In genomic region chr1:235416662-235417049, GRCh38 we compare ENCODE assay signal across 11 cellular contexts. TPM values are rescaled to one million over a fixed set of nuclear protein-coding genes. Genes with fewer than 3 reads are reported as not detected.
DNase-seq lines count a peak whose midpoint lies in the region; ATAC-seq, FAIRE-seq and TF ChIP-seq lines count a peak whose summit lies in the region.
"Had no signal": no experiment of that assay in that cellular context is flagged by ENCODE, and none has a peak within 500 bp of the region (broad histone marks: within the 10 kb centered on the region; RNA-seq: fewer than 3 reads in every experiment).

No MANE protein-coding gene starts in this region.

- FAIRE-seq in bronchial epithelial cell (lab: Jason Lieb, UNC): no peak

- no peaks in the 10 kb centered on the region for H3K27me3 ChIP-seq in PC-3 (ENCODE audit: low read length)
- no peaks in the 10 kb centered on the region for H3K27me3 ChIP-seq in bronchial epithelial cell (ENCODE audit: control insufficient read depth, insufficient read depth, low read length)
- H3K27me3 ChIP-seq in colonic mucosa: no peaks in the 10 kb centered on the region
- H3K27me3 ChIP-seq: testis had no signal

- H3K9ac ChIP-seq in PC-3 (ENCODE audit: low read length) (no peak overlapping the region), colonic mucosa (ENCODE audit: low read depth in 2 of 2, low read length in 2 of 2) (no peak overlapping the region)

- CTCF ChIA-PET in PC-3 (lab: Charles Lee): interaction anchor here (0.9 kb wide), 1 partner anchor 49 kb away, joined by 3 read pairs; the partner anchor contains the start of gene TBCE

- H3K27ac ChIP-seq in PC-3 (ENCODE audit: low read length) (no peak overlapping the region), colonic mucosa (no peak overlapping the region)
- H3K27ac ChIP-seq: SK-N-MC, testis had no signal

- DNase-seq in GM04504 (ENCODE audit: low read depth) (peak; percentile 6), PC-3 (peak; percentile 35), bronchial epithelial cell (ENCODE audit: low read depth) (peak; percentile 46), left lobe of liver (ENCODE audit: low spot score) (no peak), colonic mucosa (no peak), islet precursor cell (no peak)

- no peak for TF ChIP-seq CTCF in PC-3 (conservative IDR thresholded peaks at IDR 0.05; ENCODE audit: low read depth, low read length)
- TF ChIP-seq CTCF in bronchial epithelial cell (IDR thresholded peaks at IDR 0.05; ENCODE audit: insufficient read depth, low read length, severe bottlenecking): no peak
- TF ChIP-seq CTCF in colonic mucosa (IDR thresholded peaks at IDR 0.05): no peak

- ATAC-seq in PC-3 (no peak), left lobe of liver (peak; percentile 9), GM19467 (IDR thresholded peaks at IDR 0.05; ENCODE audit: unreplicated experiment) (no peak)
- no peak for ATAC-seq in activated CD4-positive, CD25-positive, alpha-beta regulatory T cell treated with anti-CD3 and anti-CD28 coated beads, Interleukin-2, amount 50 U/mL, for 24 hours

- H3K9me3 ChIP-seq in PC-3 (ENCODE audit: low read length): no peaks in the 10 kb centered on the region
- no peaks in the 10 kb centered on the region for H3K9me3 ChIP-seq in colonic mucosa
- H3K9me3 ChIP-seq: testis had no signal

- H3F3A ChIP-seq in PC-3 (ENCODE audit: low read length, unreplicated experiment): peaks cover 7% of the 10 kb centered on the region

- POLR2A ChIA-PET in PC-3 (lab: Charles Lee; ENCODE audit: unreplicated experiment): no interaction called here

- no TSS peak for BruUV-seq in PC-3 (replicated peaks; lab: Mats Ljungman, UMichigan)

- no peak overlapping the region for H3K4me2 ChIP-seq in PC-3 (ENCODE audit: low read length)
- H3K4me2 ChIP-seq: GM23338 had no signal

- H3K4me1 ChIP-seq in PC-3 (ENCODE audit: insufficient read depth, low read length) (peaks cover 6% of the 10 kb centered on the region; the same call in 1 of the 2 replicates), colonic mucosa (no peaks in the 10 kb centered on the region)
- H3K4me1 ChIP-seq: testis had no signal

- no peak overlapping the region for H2AFZ ChIP-seq in PC-3 (ENCODE audit: low read length)
- H2AFZ ChIP-seq: GM23338 had no signal

- intact Hi-C loops in PC-3 (cut with micrococcal nuclease): loop anchor here (2.0 kb wide), 2 partner anchors 88 to 312 kb away; partner anchors contain the start of genes ARID4B and GGPS1
- intact Hi-C loops in colonic mucosa (cut with DNase I): loop anchor here (5.0 to 10.0 kb wide), 2 partner anchors 164 to 312 kb away; no protein-coding TSS in a partner anchor

- no peaks in the 10 kb centered on the region; the same call in 1 of the 2 replicates for H4K20me1 ChIP-seq in PC-3 (ENCODE audit: low read length)

- no peaks in the 10 kb centered on the region for H3K9me2 ChIP-seq in PC-3 (replicated peaks; ENCODE audit: low read length)

- H3K4me3 ChIP-seq in PC-3 (ENCODE audit: low read length): no peak overlapping the region
- H3K4me3 ChIP-seq in bronchial epithelial cell (ENCODE audit: low read depth, low read length): no peak overlapping the region
- H3K4me3 ChIP-seq in colonic mucosa: no peak overlapping the region
- H3K4me3 ChIP-seq: GM23338, SK-N-MC, testis had no signal

- H3K36me3 ChIP-seq in PC-3 (ENCODE audit: low read depth, low read length) (no peaks in the 10 kb centered on the region; the same call in 1 of the 2 replicates), bronchial epithelial cell (ENCODE audit: control insufficient read depth, insufficient read depth, low read length) (no peaks in the 10 kb centered on the region), colonic mucosa (no peaks in the 10 kb centered on the region)

- H3K79me2 ChIP-seq in PC-3 (ENCODE audit: low read length): no peaks in the 10 kb centered on the region

RNA-seq across cellular contexts. Expression of gene TBCE, which starts 49.4 kb away (rescaled TPM):
- total RNA-seq in PC-3 (2014; rRNA removed) (31.8 and 41.0 TPM in 2 replicates), bronchial epithelial cell (16.4 and 25.0 TPM in 2 replicates), left lobe of liver (13.6 TPM), colonic mucosa (10 to 100 TPM; 12.6 to 22.7 TPM)

Comparison
In these comparisons a context has a peak if more than half of its experiments do, and no peak if none do; other contexts are left out.
1. DNase-seq: peak in GM04504 (single experiment), PC-3 (single experiment) and bronchial epithelial cell (single experiment); none in left lobe of liver (single experiment), colonic mucosa (single experiment) and islet precursor cell (single experiment).